Comparison of ENCODE assay signal across 8 cellular contexts in the genomic region with DNA sequence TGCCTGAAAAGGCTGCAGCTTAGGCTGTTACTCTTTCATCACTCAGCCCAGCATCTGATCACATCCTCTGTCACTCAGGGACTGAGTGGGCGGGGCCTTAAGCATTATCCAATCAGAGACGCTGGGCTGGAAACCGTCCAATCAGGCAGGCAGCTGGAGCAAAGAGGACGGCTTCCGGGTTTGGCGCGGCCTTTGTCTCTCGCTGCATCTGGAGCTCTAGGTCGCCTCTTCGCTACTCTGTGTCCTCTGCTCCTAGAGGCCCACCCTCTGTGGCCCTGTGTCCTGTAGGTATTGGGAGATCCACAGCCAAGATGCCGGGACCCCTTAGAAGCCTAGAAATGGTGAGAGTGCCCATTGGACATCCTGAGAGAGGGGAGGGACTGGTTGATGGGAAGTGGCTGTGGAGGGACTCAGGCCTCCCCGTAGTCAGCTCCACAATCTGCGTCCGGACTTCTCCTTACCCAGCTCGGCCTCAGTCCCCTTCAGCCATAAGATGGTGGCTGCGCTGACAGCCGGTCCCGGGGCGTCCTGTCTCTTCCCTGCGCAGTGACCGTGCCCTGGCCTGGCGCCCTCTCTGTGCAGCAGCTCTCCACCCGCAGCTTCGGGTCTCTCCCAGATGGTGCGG. TPM values are rescaled to one million over a fixed set of nuclear protein-coding genes. Genes with fewer than 3 reads are reported as not detected.
DNase-seq lines count a peak whose midpoint lies in the region; ATAC-seq, FAIRE-seq and TF ChIP-seq lines count a peak whose summit lies in the region.

Gene ZNF486 (plus strand): TSS at position 195 of the 625 bp plus-strand sequence. CDS start 117 bp downstream, at position 312.

- ATAC-seq in GM21515 (IDR thresholded peaks at IDR 0.05; ENCODE audit: unreplicated experiment): peak; percentile 87

- peak within 1 kb of the TSS; percentile 39 to 87 for H3K4me3 ChIP-seq in CD4-positive, alpha-beta memory T cell (ENCODE audit: low read length in 2 of 2)
- H3K4me3 ChIP-seq in LNCaP clone FGC (ENCODE audit: low read depth, low read length): peak within 1 kb of the TSS; percentile 15; the same call in 1 of the 2 replicates
- H3K4me3 ChIP-seq in kidney (ENCODE audit: low read length in 2 of 2): peak within 1 kb of the TSS; percentile 78 to 82

- peaks cover 24 to 55% (median 40%) of the 10 kb centered on the region in 4 donors for H3K4me1 Mint-ChIP-seq in CD4-positive, alpha-beta memory T cell
- peaks cover 15% of the 10 kb centered on the region for H3K4me1 Mint-ChIP-seq in chondrocyte (ENCODE audit: low read depth)

- H3K9ac ChIP-seq in kidney (ENCODE audit: low read length in 2 of 2): peak within 1 kb of the TSS; percentile 49 to 60

- peak; percentile 92 for FAIRE-seq in kidney (lab: Jason Lieb, UNC)

- H3K9me3 Mint-ChIP-seq in CD4-positive, alpha-beta memory T cell: peaks cover 0 to 18% (median 7%) of the 10 kb centered on the region in 8 donors
- H3K9me3 Mint-ChIP-seq in chondrocyte (ENCODE audit: low read depth): peaks cover 3% of the 10 kb centered on the region

- CTCF ChIA-PET in CD4-positive, alpha-beta memory T cell (lab: Charles Lee; ENCODE audit: partially characterized antibody): interaction anchor here (1.0 to 1.1 kb wide), 2 partner anchors 87 to 169 kb away, joined by 3 read pairs; no protein-coding TSS in a partner anchor

- H3K27ac Mint-ChIP-seq in CD4-positive, alpha-beta memory T cell: peak within 1 kb of the TSS; percentile 89 to 97 (median 94)
- H3K27ac Mint-ChIP-seq in chondrocyte (ENCODE audit: unreplicated experiment): peak within 1 kb of the TSS; percentile 100

- H3K4me3 Mint-ChIP-seq in CD4-positive, alpha-beta memory T cell: peak within 1 kb of the TSS; percentile 95 to 99 (median 98)
- peak within 1 kb of the TSS; percentile 99 for H3K4me3 Mint-ChIP-seq in chondrocyte (ENCODE audit: unreplicated experiment)

- DNase-seq in CD4-positive, alpha-beta memory T cell: peak; percentile 90 to 95 (median 93)
- no peak for DNase-seq in LNCaP clone FGC (ENCODE audit: low read depth)
- peak; percentile 79 for DNase-seq in activated CD4-positive, alpha-beta T cell treated with anti-CD3 and anti-CD28 coated beads for 1 hour
- DNase-seq in chondrocyte (ENCODE audit: low spot score): peak; percentile 94
- DNase-seq in kidney: peak; percentile 98
- peak; percentile 81 for DNase-seq in stimulated activated CD4-positive, alpha-beta T cell treated with anti-CD3 and anti-CD28 coated beads, Interleukin-12 subunit alpha, Interleukin-12 subunit beta, amount 100 ng/mL, for 4 hours
- no peak for DNase-seq in NCI-H187 treated with DMSO at 0.1 percent for 48 hours (lab: John Stamatoyannopoulos, UW)

- POLR2A ChIA-PET in CD4-positive, alpha-beta memory T cell (lab: Charles Lee; ENCODE audit: partially characterized antibody): interaction anchor here (0.7 to 2.2 kb wide), 16 partner anchors 24 to 1685 kb away, joined by 3 to 18 read pairs (median 5); partner anchors contain the start of genes ZNF101, ZNF14, ZNF429 and ZNF493

- peaks cover 21 to 27% of the 10 kb centered on the region in 2 donors for H3K36me3 Mint-ChIP-seq in CD4-positive, alpha-beta memory T cell
- H3K36me3 Mint-ChIP-seq in chondrocyte (ENCODE audit: low read depth): peaks cover 13% of the 10 kb centered on the region

- H3K27me3 ChIP-seq in CD4-positive, alpha-beta memory T cell (ENCODE audit: insufficient read depth, low read length): no peaks in the 10 kb centered on the region

- intact Hi-C loops in CD4-positive, alpha-beta memory T cell (cut with micrococcal nuclease): loop anchor here (1.0 to 5.0 kb wide), 4 partner anchors 70 to 495 kb away; partner anchors contain the start of genes ZNF626 and ZNF682
- intact Hi-C loops in kidney (cut with DNase I): no loop called here

- no peaks in the 10 kb centered on the region for H3K9me3 ChIP-seq in CD4-positive, alpha-beta memory T cell (ENCODE audit: control insufficient read depth in 1 of 2, low read length in 2 of 2)
- H3K9me3 ChIP-seq in kidney (ENCODE audit: control insufficient read depth in 1 of 2, low read length in 2 of 2): no peaks in the 10 kb centered on the region

- H3K27ac ChIP-seq in CD4-positive, alpha-beta memory T cell (ENCODE audit: low read depth, low read length): peak within 1 kb of the TSS; percentile 73
- H3K27ac ChIP-seq in kidney (ENCODE audit: low read depth in 2 of 2, low read length in 2 of 2): peak within 1 kb of the TSS; percentile 29 to 44

- peaks cover 21% of the 10 kb centered on the region for H3K4me1 ChIP-seq in CD4-positive, alpha-beta memory T cell (ENCODE audit: insufficient read depth, low read length)
- peaks cover 3 to 4% of the 10 kb centered on the region in 2 donors for H3K4me1 ChIP-seq in kidney (ENCODE audit: control insufficient read depth in 1 of 2, insufficient read depth in 1 of 2, low read depth in 1 of 2, low read length in 2 of 2)

- TF ChIP-seq CTCF in LNCaP clone FGC (IDR thresholded peaks at IDR 0.05; ENCODE audit: control insufficient read depth, extremely low read depth, insufficient read depth) (no peak), chondrocyte (IDR thresholded peaks at IDR 0.05) (no peak), kidney (IDR thresholded peaks at IDR 0.05; ENCODE audit: borderline replicate concordance, extremely low read depth, insufficient read depth) (no peak)

- no peaks in the 10 kb centered on the region for H3K36me3 ChIP-seq in CD4-positive, alpha-beta memory T cell (ENCODE audit: insufficient read depth, low read length)
- no peaks in the 10 kb centered on the region for H3K36me3 ChIP-seq in kidney (ENCODE audit: control insufficient read depth in 1 of 2, insufficient read depth in 2 of 2, low read length in 2 of 2)

- no peaks in the 10 kb centered on the region for H3K27me3 Mint-ChIP-seq in CD4-positive, alpha-beta memory T cell
- H3K27me3 Mint-ChIP-seq in chondrocyte (ENCODE audit: low read depth): no peaks in the 10 kb centered on the region

RNA-seq across cellular contexts. Expression of gene ZNF486, which starts in this region (rescaled TPM):
- 10 to 100 TPM; 11.0 to 11.7 TPM for total RNA-seq in CD4-positive, alpha-beta memory T cell
- polyA plus RNA-seq in CD4-positive, alpha-beta memory T cell: 1 to 10 TPM; 1.7 to 6.2 TPM
- total RNA-seq in chondrocyte (4.4 to 5.5 TPM (median 5.2 TPM) in 3 replicates), kidney (12.9 TPM)
- 2.6 TPM for polyA plus RNA-seq in kidney (ENCODE audit: insufficient read depth, low read depth, low replicate concordance)

Comparison
In these comparisons a context has a peak if more than half of its experiments do, and no peak if none do; other contexts are left out.
1. DNase-seq: peak in CD4-positive, alpha-beta memory T cell (5 of 5), activated CD4-positive, alpha-beta T cell treated with anti-CD3 and anti-CD28 coated beads for 1 hour (single experiment), chondrocyte (single experiment), kidney (single experiment) and stimulated activated CD4-positive, alpha-beta T cell treated with anti-CD3 and anti-CD28 coated beads, Interleukin-12 subunit alpha, Interleukin-12 subunit beta, amount 100 ng/mL, for 4 hours (single experiment); none in LNCaP clone FGC (single experiment) and NCI-H187 treated with DMSO at 0.1 percent for 48 hours (single experiment).
2. H3K4me3 ChIP-seq: peak in every context shown above with its lines; median percentile 80 in kidney; 63 in CD4-positive, alpha-beta memory T cell; 15 in LNCaP clone FGC.